In genomic region chr12:26097046-26097878, GRCh38 we compare ENCODE assay signal across 8 cellular contexts. TPM values are rescaled to one million over a fixed set of nuclear protein-coding genes. Genes with fewer than 3 reads are reported as not detected.
A peak's percentile ranks its signal among the peaks of the same experiment; 100 is the strongest.
DNase-seq lines count a peak whose midpoint lies in the region; ATAC-seq and TF ChIP-seq lines count a peak whose summit lies in the region.

No MANE protein-coding gene starts in this region.

- no peaks in the 10 kb centered on the region for H3K27me3 Mint-ChIP-seq in Calu3 (ENCODE audit: unreplicated experiment)
- peaks cover 8% of the 10 kb centered on the region for H3K27me3 Mint-ChIP-seq in activated naive CD4-positive, alpha-beta T cell treated with anti-CD3 and anti-CD28 coated beads, Interleukin-2, amount 10 ng/mL, durations not matched to agents 7 days and 5 days
- no peaks in the 10 kb centered on the region for H3K27me3 Mint-ChIP-seq in glutamatergic neuron (ENCODE audit: unreplicated experiment)

- peak; percentile 88 for TF ChIP-seq RAD21 in SK-N-SH (IDR thresholded peaks at IDR 0.05; ENCODE audit: low read length)

- H3K9me3 ChIP-seq in MM.1S (replicated peaks; ENCODE audit: insufficient read depth, low read length) (no peaks in the 10 kb centered on the region), SK-N-SH (no peaks in the 10 kb centered on the region)

- H3K36me3 ChIP-seq in MM.1S (replicated peaks; ENCODE audit: insufficient read depth, low read length) = no peaks in the 10 kb centered on the region
- no peaks in the 10 kb centered on the region for H3K36me3 ChIP-seq in SK-N-SH (replicated peaks in 1 of 2; ENCODE audit: control insufficient read depth in 1 of 2, insufficient read depth in 2 of 2, low read length in 1 of 2)

- H3K9me3 Mint-ChIP-seq in Calu3 (ENCODE audit: low read depth, unreplicated experiment) = no peaks in the 10 kb centered on the region
- H3K9me3 Mint-ChIP-seq in activated naive CD4-positive, alpha-beta T cell treated with anti-CD3 and anti-CD28 coated beads, Interleukin-2, amount 10 ng/mL, durations not matched to agents 7 days and 5 days = no peaks in the 10 kb centered on the region
- no peaks in the 10 kb centered on the region for H3K9me3 Mint-ChIP-seq in glutamatergic neuron (ENCODE audit: unreplicated experiment)

- H3K27me3 ChIP-seq in MM.1S (replicated peaks; ENCODE audit: insufficient read depth, low read length) (no peaks in the 10 kb centered on the region), SK-N-SH (ENCODE audit: insufficient read depth) (no peaks in the 10 kb centered on the region)

- no peaks in the 10 kb centered on the region for H3K9me2 ChIP-seq in MM.1S (replicated peaks; ENCODE audit: insufficient read depth, low read length)
- H3K9me2 ChIP-seq in SK-N-SH = no peaks in the 10 kb centered on the region

- H4K20me1 ChIP-seq in MM.1S (ENCODE audit: insufficient read depth, low read length) = no peaks in the 10 kb centered on the region
- no peaks in the 10 kb centered on the region for H4K20me1 ChIP-seq in SK-N-SH (ENCODE audit: insufficient read depth)

- peak overlapping the region; percentile 29; the same call in 1 of the 2 replicates for H3K4me2 ChIP-seq in MM.1S (ENCODE audit: low read depth, low read length)
- H3K4me2 ChIP-seq in SK-N-SH = no peak overlapping the region

- BruUV-seq in Calu3 (replicated peaks; lab: Mats Ljungman, UMichigan) = no TSS peak

- H3K4me3 Mint-ChIP-seq in Calu3 (ENCODE audit: low read depth, unreplicated experiment) (no peak overlapping the region), glutamatergic neuron (ENCODE audit: unreplicated experiment) (no peak overlapping the region)
- H3K4me3 Mint-ChIP-seq in activated naive CD4-positive, alpha-beta T cell treated with anti-CD3 and anti-CD28 coated beads, Interleukin-2, amount 10 ng/mL, durations not matched to agents 7 days and 5 days = no peak overlapping the region

- no peak overlapping the region for H3K4me3 ChIP-seq in MM.1S (ENCODE audit: low read length)
- H3K4me3 ChIP-seq in SK-N-SH (ENCODE audit: low read depth in 2 of 2, low read length in 1 of 2) = peak overlapping the region in 1 of 2 experiments; percentile 20; a peak in 1 of 4 replicates

- H3F3A ChIP-seq in MM.1S (ENCODE audit: insufficient read depth, low read length) (no peaks in the 10 kb centered on the region), SK-N-SH (replicated peaks; ENCODE audit: insufficient read depth) (no peaks in the 10 kb centered on the region)

- WGBS in SK-N-SH (ENCODE audit: low lambda C conversion rate) = 20% methylated on average over 6 of the region's 6 CpGs

- H3K4me1 ChIP-seq in MM.1S (ENCODE audit: low read length) (peaks cover 20% of the 10 kb centered on the region), SK-N-SH (ENCODE audit: control insufficient read depth in 1 of 2, insufficient read depth in 2 of 2, low read depth in 1 of 2, low read length in 1 of 2) (no peaks in the 10 kb centered on the region; a peak in 1 of 4 replicates)

- H2AFZ ChIP-seq in MM.1S (ENCODE audit: low read length) (no peak overlapping the region), SK-N-SH (ENCODE audit: low read depth) (peak overlapping the region; percentile 24; the same call in 1 of the 2 replicates)

- H3K36me3 Mint-ChIP-seq in Calu3 (ENCODE audit: insufficient read depth, unreplicated experiment) (peaks cover 6% of the 10 kb centered on the region), glutamatergic neuron (ENCODE audit: unreplicated experiment) (no peaks in the 10 kb centered on the region)
- H3K36me3 Mint-ChIP-seq in activated naive CD4-positive, alpha-beta T cell treated with anti-CD3 and anti-CD28 coated beads, Interleukin-2, amount 10 ng/mL, durations not matched to agents 7 days and 5 days = no peaks in the 10 kb centered on the region

- TF ChIP-seq CTCF in Calu3 (IDR thresholded peaks at IDR 0.05; ENCODE audit: unreplicated experiment) (peak; percentile 84), MM.1S (IDR thresholded peaks at IDR 0.05; ENCODE audit: low read length) (peak; percentile 91), SK-N-SH (IDR thresholded peaks at IDR 0.05) (peak; percentile 98), glutamatergic neuron (IDR thresholded peaks at IDR 0.05; ENCODE audit: partially characterized antibody, unreplicated experiment) (peak; percentile 90)

- POLR2A ChIA-PET in SK-N-SH (lab: Yijun Ruan, JAX) = no interaction called here

- intact Hi-C loops in Calu3 (cut with micrococcal nuclease; ENCODE audit: unreplicated experiment) (loop anchor here (1.0 to 10.0 kb wide), 5 partner anchors 56 to 608 kb away; no protein-coding TSS in a partner anchor), posterior vena cava (cut with DNase I) (loop anchor here in 1 of 2 donors (10.0 kb wide), 1 partner anchor 558 kb away; no protein-coding TSS in a partner anchor)

- CTCF ChIA-PET in Calu3 (lab: Charles Lee) (interaction anchor here (0.8 to 1.2 kb wide), 3 partner anchors 10 to 604 kb away, joined by 3 read pairs; no protein-coding TSS in a partner anchor), SK-N-SH (lab: Yijun Ruan, JAX) (interaction anchor here (0.6 to 4.4 kb wide), 29 partner anchors 9 to 684 kb away, joined by 3 to 27 read pairs (median 4); partner anchors contain the start of genes BHLHE41 and SSPN)
- CTCF ChIA-PET in activated naive CD4-positive, alpha-beta T cell treated with anti-CD3 and anti-CD28 coated beads, Interleukin-2, amount 10 ng/mL, durations not matched to agents 7 days and 5 days (lab: Charles Lee) = interaction anchor here (0.9 to 1.5 kb wide), 12 partner anchors 14 to 748 kb away, joined by 3 to 9 read pairs (median 3); no protein-coding TSS in a partner anchor

- DNase-seq in Calu3 (peak; percentile 79), MM.1S (peak; percentile 64), SK-N-SH (peak; percentile 75), glutamatergic neuron (peak; percentile 76), posterior vena cava (ENCODE audit: low spot score) (peak; percentile 88), mesenteric fat pad (ENCODE audit: low spot score) (no peak)
- peak; percentile 62 for DNase-seq in activated naive CD4-positive, alpha-beta T cell treated with anti-CD3 and anti-CD28 coated beads, Interleukin-2, amount 10 ng/mL, durations not matched to agents 7 days and 5 days

- no peak for TF ChIP-seq EP300 in SK-N-SH (IDR thresholded peaks at IDR 0.05; ENCODE audit: borderline replicate concordance in 1 of 2, low read depth in 1 of 2, low read length in 1 of 2)

- H3K27ac Mint-ChIP-seq in Calu3 (ENCODE audit: unreplicated experiment) = no peak overlapping the region
- no peak overlapping the region for H3K27ac Mint-ChIP-seq in activated naive CD4-positive, alpha-beta T cell treated with anti-CD3 and anti-CD28 coated beads, Interleukin-2, amount 10 ng/mL, durations not matched to agents 7 days and 5 days
- H3K27ac Mint-ChIP-seq in glutamatergic neuron (ENCODE audit: unreplicated experiment) = no peak overlapping the region

- ATAC-seq in GM21723 (IDR thresholded peaks at IDR 0.05; ENCODE audit: unreplicated experiment) = peak; percentile 92

- no peak overlapping the region for H3K9ac ChIP-seq in MM.1S (ENCODE audit: low read length)
- H3K9ac ChIP-seq in SK-N-SH = no peak overlapping the region

- H3K27ac ChIP-seq in MM.1S (ENCODE audit: low read length) (no peak overlapping the region), SK-N-SH (ENCODE audit: low read depth in 2 of 2, low read length in 1 of 2) (no peak overlapping the region)

- H3K4me1 Mint-ChIP-seq in Calu3 (ENCODE audit: low read depth, unreplicated experiment) (peaks cover 14% of the 10 kb centered on the region), glutamatergic neuron (ENCODE audit: low read depth, unreplicated experiment) (peaks cover 3% of the 10 kb centered on the region)
- peaks cover 3% of the 10 kb centered on the region for H3K4me1 Mint-ChIP-seq in activated naive CD4-positive, alpha-beta T cell treated with anti-CD3 and anti-CD28 coated beads, Interleukin-2, amount 10 ng/mL, durations not matched to agents 7 days and 5 days

- H3K79me2 ChIP-seq in MM.1S (ENCODE audit: low read length) (no peaks in the 10 kb centered on the region), SK-N-SH (ENCODE audit: insufficient read depth) (no peaks in the 10 kb centered on the region)

TF ChIP-seq in SK-N-SH, 30 proteins besides CTCF, POLR2A, EP300 and RAD21:
- TF ChIP-seq GATA2 (CRISPR knock-in tag; IDR thresholded peaks at IDR 0.05) (no peak), MXI1 (IDR thresholded peaks at IDR 0.05; ENCODE audit: low read depth, low read length) (no peak), TCF12 (IDR thresholded peaks at IDR 0.05) (no peak), RCOR1 (IDR thresholded peaks at IDR 0.05; ENCODE audit: low read length) (peak; percentile 45; the same call in 1 of the 2 replicates), PBX3 (IDR thresholded peaks at IDR 0.05) (no peak), SMC3 (IDR thresholded peaks at IDR 0.05; ENCODE audit: low read depth, low read length) (peak; percentile 81), USF1 (IDR thresholded peaks at IDR 0.05; ENCODE audit: borderline replicate concordance, low read depth) (no peak), MEF2A (IDR thresholded peaks at IDR 0.05; ENCODE audit: borderline replicate concordance, low read depth) (no peak), YY1 (IDR thresholded peaks at IDR 0.05; ENCODE audit: low read depth) (no peak), GABPA (IDR thresholded peaks at IDR 0.05; ENCODE audit: low read depth) (no peak), CHD2 (IDR thresholded peaks at IDR 0.05; ENCODE audit: low read length, partially characterized antibody) (peak; percentile 14)

RNA-seq across cellular contexts. Expression of gene BHLHE41, which starts 27.6 kb away (rescaled TPM):
- 44.1 and 54.1 TPM in 2 replicates for total RNA-seq in Calu3 (2022)
- 12.8 and 16.1 TPM in 2 replicates for polyA plus RNA-seq in SK-N-SH (2012; rRNA removed)
- 11.9 and 14.0 TPM in 2 replicates for polyA plus RNA-seq in SK-N-SH (2012; cell fraction: cytosol; rRNA removed)
- polyA plus RNA-seq in SK-N-SH (2012; cell fraction: nucleus; rRNA removed) = 58.3 and 79.5 TPM in 2 replicates
- 3.6 TPM for total RNA-seq in glutamatergic neuron (ENCODE audit: unreplicated experiment)
- total RNA-seq in posterior vena cava = 10 to 100 TPM; 15.9 to 18.6 TPM
- 21.0 TPM for total RNA-seq in mesenteric fat pad
